Comparison of ENCODE assay signal across 2 cellular contexts in the genomic region with DNA sequence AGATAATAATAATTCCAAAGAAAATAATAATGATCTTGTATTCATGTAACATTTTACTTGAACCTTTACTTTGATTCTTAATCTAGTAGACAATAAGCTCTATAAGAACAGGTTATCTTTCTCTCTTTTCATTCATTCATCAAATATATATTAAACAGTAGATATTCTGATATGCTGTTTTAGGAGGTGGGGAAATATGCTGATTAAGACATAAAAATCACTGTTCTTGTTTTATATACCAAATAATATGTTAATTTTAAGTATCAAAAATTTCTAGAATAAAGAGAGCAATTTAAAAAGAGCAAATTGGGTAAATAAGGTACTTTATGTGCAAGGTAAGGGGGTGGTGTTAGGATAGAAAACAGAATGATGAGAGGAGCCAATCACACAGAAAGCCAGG.
A peak's percentile ranks its signal among the peaks of the same experiment; 100 is the strongest.
TF ChIP-seq lines count a peak whose summit lies in the region.

No MANE protein-coding gene starts in this region.

TF ChIP-seq in HepG2, 621 proteins besides CTCF, POLR2A, EP300 and RAD21:
- peak in 1 of 2 experiments; percentile 70; a peak in 2 of 4 replicates for TF ChIP-seq MAFK (conservative IDR thresholded peaks at IDR 0.05 in 1 of 2, IDR thresholded peaks at IDR 0.05 in 1 of 2; ENCODE audit: low read length in 2 of 2)
- TF ChIP-seq MAFF (IDR thresholded peaks at IDR 0.05; ENCODE audit: low read depth, low read length), result peak; percentile 49; the same call in 1 of the 2 replicates
- TF ChIP-seq ZHX1 (CRISPR knock-in tag; IDR thresholded peaks at IDR 0.05; ENCODE audit: low read depth), result no peak

TF ChIP-seq in K562, 482 proteins besides CTCF, POLR2A, EP300 and RAD21:
- no peak for TF ChIP-seq PHB2 (IDR thresholded peaks at IDR 0.05; ENCODE audit: low read depth)
- peak; percentile 37; the same call in 1 of the 2 replicates for TF ChIP-seq C11orf30 (IDR thresholded peaks at IDR 0.05; ENCODE audit: low read depth)
- TF ChIP-seq ZNF316 (IDR thresholded peaks at IDR 0.05), result peak; percentile 62
- no peak for TF ChIP-seq ZNF57 (CRISPR knock-in tag; IDR thresholded peaks at IDR 0.05)
